Comparison of ENCODE assay signal across 8 cellular contexts in genomic region chr19:52600639-52601024, GRCh38. TPM values are rescaled to one million over a fixed set of nuclear protein-coding genes. Genes with fewer than 3 reads are reported as not detected.
DNase-seq lines count a peak whose midpoint lies in the region; ATAC-seq, FAIRE-seq and TF ChIP-seq lines count a peak whose summit lies in the region.

No MANE protein-coding gene starts in this region.

- peak overlapping the region; percentile 84 to 97 (median 91) for H3K4me2 ChIP-seq in BLaER1 treated with 17β-estradiol and CSF1 and Interleukin-3, amounts not matched to agents 10 nM and 100 nM
- H3K4me2 ChIP-seq in H9 (ENCODE audit: insufficient read depth, insufficient read length, low read length) (peak overlapping the region; percentile 70), H1 (ENCODE audit: insufficient read depth in 1 of 2, low read depth in 2 of 2, low read length in 2 of 2) (peak overlapping the region; percentile 75 to 95)

- peak overlapping the region in 3 of 11 experiments; percentile 73 to 85 (median 77); a peak in 7 of 22 replicates for H3K27ac ChIP-seq in BLaER1 treated with 17β-estradiol and CSF1 and Interleukin-3, amounts not matched to agents 10 nM and 100 nM
- H3K27ac ChIP-seq in H9 (ENCODE audit: insufficient read length, low read depth, low read length) = no peak overlapping the region
- H3K27ac ChIP-seq in SJCRH30 = no peak overlapping the region
- no peak overlapping the region for H3K27ac ChIP-seq in H1 (ENCODE audit: low read depth, low read length)

- CTCF ChIA-PET in H1 (lab: Charles Lee; ENCODE audit: partially characterized antibody) = interaction anchor here (0.6 to 2.3 kb wide), 3 partner anchors 10 to 1839 kb away, joined by 3 to 10 read pairs (median 4); no protein-coding TSS in a partner anchor

- peak overlapping the region; percentile 81 to 89 (median 86); a peak in 21 of 22 replicates for H3K9ac ChIP-seq in BLaER1 treated with 17β-estradiol and CSF1 and Interleukin-3, amounts not matched to agents 10 nM and 100 nM
- H3K9ac ChIP-seq in H9 (ENCODE audit: extremely low read depth, insufficient read length, low read length) = no peak overlapping the region
- no peak overlapping the region for H3K9ac ChIP-seq in H1 (replicated peaks in 1 of 4; ENCODE audit: extremely low read depth in 1 of 4, low read depth in 3 of 4, low read length in 3 of 4)

- H2AK5ac ChIP-seq in H9 (ENCODE audit: insufficient read length, low read length) (no peak overlapping the region), H1 (ENCODE audit: low read depth, low read length) (no peak overlapping the region)

- ATAC-seq in natural killer cell = peak; percentile 16 to 31 (median 16)
- no peak for ATAC-seq in GM19351 (IDR thresholded peaks at IDR 0.05; ENCODE audit: unreplicated experiment)

- no CpG with 5 or more reads among the region's 15 CpGs for WGBS in H9 (ENCODE audit: extremely low coverage, insufficient read length, low lambda C conversion rate)
- WGBS in H1 (ENCODE audit: extremely low coverage in 1 of 2, insufficient coverage in 1 of 2, insufficient read length in 1 of 2, insufficient replicate concordance in 2 of 2, low coverage in 1 of 2, low lambda C conversion rate in 2 of 2, missing lambda C conversion rate in 1 of 2), 2 experiments = 14% methylated on average over 5 of the region's 15 CpGs; no CpG with 5 or more reads in 1 of the 2 experiments

- TF ChIP-seq POLR2A in H1 (IDR thresholded peaks at IDR 0.05; ENCODE audit: control extremely low read depth in 1 of 2, low read depth in 2 of 2, low read length in 2 of 2) = no peak

- H2BK15ac ChIP-seq in H9 (ENCODE audit: low read depth, low read length) (no peak overlapping the region), H1 (ENCODE audit: low read length) (no peak overlapping the region)

- H3K36me3 Mint-ChIP-seq in H9 (ENCODE audit: insufficient read depth in 1 of 3, low read depth in 3 of 3) (peaks cover 23 to 37% (median 26%) of the 10 kb centered on the region in 3 experiments), natural killer cell (peaks cover 18% of the 10 kb centered on the region)

- H2AFZ ChIP-seq in H9 (ENCODE audit: low read length) (no peak overlapping the region), H1 (ENCODE audit: low read length) (no peak overlapping the region)

- H4K5ac ChIP-seq in H9 (ENCODE audit: insufficient read length, low read depth, low read length) (no peak overlapping the region), H1 (ENCODE audit: insufficient read length, low read depth, low read length) (no peak overlapping the region)

- TF ChIP-seq CTCF in H9 (conservative IDR thresholded peaks at IDR 0.05) = no peak
- TF ChIP-seq CTCF in H1 (IDR thresholded peaks at IDR 0.05; ENCODE audit: control extremely low read depth in 1 of 3, insufficient read depth in 1 of 3, low read depth in 1 of 3, low read length in 3 of 3) = no peak
- no peak for TF ChIP-seq CTCF in natural killer cell (IDR thresholded peaks at IDR 0.05)

- H3K23ac ChIP-seq in H9 (ENCODE audit: insufficient read length, low read depth, low read length) (no peak overlapping the region), H1 (ENCODE audit: insufficient read length) (no peak overlapping the region)

- H3K18ac ChIP-seq in H9 (ENCODE audit: insufficient read length, low read depth, low read length) (no peak overlapping the region), H1 (ENCODE audit: extremely low read depth, low read length) (no peak overlapping the region; the same call in 1 of the 2 replicates)

- peak overlapping the region in 1 of 3 experiments; percentile 57; a peak in 1 of 7 replicates for H3K27ac Mint-ChIP-seq in H9
- H3K27ac Mint-ChIP-seq in natural killer cell = peak overlapping the region; percentile 39 to 83

- H2BK20ac ChIP-seq in H9 (ENCODE audit: low read depth, low read length, poor library complexity, severe bottlenecking) (no peak overlapping the region), H1 (ENCODE audit: low read length) (no peak overlapping the region)

- H3K14ac ChIP-seq in H9 (ENCODE audit: insufficient read depth, low read length) = no peak overlapping the region
- H3K14ac ChIP-seq in H1 (ENCODE audit: insufficient read length) = no peak overlapping the region

- no peak overlapping the region for H2BK5ac ChIP-seq in H9 (ENCODE audit: insufficient read length, low read length)
- H2BK5ac ChIP-seq in H1 (ENCODE audit: low read depth, low read length) = no peak overlapping the region

- H2BK120ac ChIP-seq in H9 (ENCODE audit: low read depth, low read length, poor library complexity, severe bottlenecking) = no peak overlapping the region
- H2BK120ac ChIP-seq in H1 (replicated peaks; ENCODE audit: low read depth, low read length) = no peak overlapping the region

- peaks cover 4% of the 10 kb centered on the region for H3K27me3 Mint-ChIP-seq in H9 (ENCODE audit: low read depth)
- no peaks in the 10 kb centered on the region for H3K27me3 Mint-ChIP-seq in natural killer cell (ENCODE audit: low read depth in 2 of 2)

- H3K9me3 ChIP-seq in BLaER1 treated with 17β-estradiol and CSF1 and Interleukin-3, amounts not matched to agents 10 nM and 100 nM (replicated peaks in 1 of 11) = peaks cover 34 to 49% (median 38%) of the 10 kb centered on the region in 11 experiments; a peak in 21 of 22 replicates
- no peaks in the 10 kb centered on the region for H3K9me3 ChIP-seq in H9 (ENCODE audit: control insufficient read depth, low read depth, low read length)
- peaks cover 9% of the 10 kb centered on the region for H3K9me3 ChIP-seq in SJCRH30 (replicated peaks)
- peaks cover 2 to 3% of the 10 kb centered on the region in 2 experiments; a peak in 1 of 4 replicates for H3K9me3 ChIP-seq in H1 (ENCODE audit: insufficient read depth in 2 of 2, low read depth in 1 of 2, low read length in 1 of 2)

- H3K4ac ChIP-seq in H9 (ENCODE audit: low read depth, low read length) (no peak overlapping the region), H1 (replicated peaks; ENCODE audit: insufficient read length, low read depth, low read length) (no peak overlapping the region)

- H3K23me2 ChIP-seq in H9 (ENCODE audit: insufficient read length, low read depth, low read length, poor library complexity, severe bottlenecking) (peaks cover 9% of the 10 kb centered on the region), H1 (ENCODE audit: low read depth, low read length) (peaks cover 10% of the 10 kb centered on the region)

- H3K9me3 Mint-ChIP-seq in H9 (peaks cover 0 to 8% of the 10 kb centered on the region in 2 experiments; a peak in 3 of 5 replicates), natural killer cell (peaks cover 0 to 4% of the 10 kb centered on the region in 2 donors)

- peak overlapping the region; percentile 71 to 95 (median 83) for H3K4me3 ChIP-seq in BLaER1 treated with 17β-estradiol and CSF1 and Interleukin-3, amounts not matched to agents 10 nM and 100 nM
- H3K4me3 ChIP-seq in SJCRH30 (peak overlapping the region; percentile 72), H1 (ENCODE audit: extremely low read depth in 1 of 4, insufficient read depth in 2 of 4, low read depth in 3 of 4, low read length in 4 of 4) (peak overlapping the region; percentile 27 to 91 (median 59); a peak in 7 of 8 replicates)

- no peaks in the 10 kb centered on the region for H3K79me1 ChIP-seq in H9 (ENCODE audit: insufficient read depth, low read depth, low read length, poor library complexity, severe bottlenecking)
- no peaks in the 10 kb centered on the region; the same call in 1 of the 2 replicates for H3K79me1 ChIP-seq in H1 (ENCODE audit: low read depth, low read length)

- intact Hi-C loops in natural killer cell (cut with micrococcal nuclease) = loop anchor here (2.0 to 5.0 kb wide), 2 partner anchors 30 to 73 kb away; partner anchors contain the start of genes ZNF701 and ZNF808

- FAIRE-seq in H1 (lab: Jason Lieb, UNC) = no peak

- POLR2A ChIA-PET in H1 (lab: Charles Lee; ENCODE audit: partially characterized antibody) = no interaction called here

- H3K79me2 ChIP-seq in H9 (ENCODE audit: insufficient read depth, low read length) (no peaks in the 10 kb centered on the region), H1 (ENCODE audit: control insufficient read depth in 1 of 2, insufficient read depth in 2 of 2, low read length in 2 of 2) (no peaks in the 10 kb centered on the region)

- H3K36me3 ChIP-seq in BLaER1 treated with 17β-estradiol and CSF1 and Interleukin-3, amounts not matched to agents 10 nM and 100 nM = peaks cover 37 to 69% (median 50%) of the 10 kb centered on the region in 11 experiments
- H3K36me3 ChIP-seq in SJCRH30 = peaks cover 11% of the 10 kb centered on the region
- peaks cover 0 to 15% (median 11%) of the 10 kb centered on the region in 4 experiments; a peak in 6 of 8 replicates for H3K36me3 ChIP-seq in H1 (ENCODE audit: control insufficient read depth in 2 of 4, insufficient read depth in 4 of 4, low read length in 3 of 4)

- DNase-seq in H9 = no peak
- DNase-seq in SJCRH30 = peak in 1 of 2 experiments; percentile 46
- DNase-seq in H1 (ENCODE audit: low read depth in 1 of 2, low spot score in 2 of 2) = no peak
- peak; percentile 17 for DNase-seq in natural killer cell
- no peak for DNase-seq in NCI-H2196 (lab: John Stamatoyannopoulos, UW; ENCODE audit: unreplicated experiment)
- no peak for DNase-seq in stimulated activated CD4-positive, alpha-beta T cell treated with anti-CD3 and anti-CD28 coated beads, Interleukin-4, amount 100 ng/mL, for 24 hours

- no peak overlapping the region for H3K56ac ChIP-seq in H9 (ENCODE audit: insufficient read length, low read depth, low read length)
- no peak overlapping the region for H3K56ac ChIP-seq in H1 (replicated peaks; ENCODE audit: insufficient read length, low read depth, low read length)

- H3K4me3 Mint-ChIP-seq in H9 (peak overlapping the region; percentile 72 to 83), natural killer cell (peak overlapping the region; percentile 96)

- H3K4me1 Mint-ChIP-seq in H9 (peaks cover 12 to 18% of the 10 kb centered on the region in 2 experiments), natural killer cell (peaks cover 12 to 22% of the 10 kb centered on the region in 2 donors)

- H3T11ph ChIP-seq in H9 (ENCODE audit: low read length) = no peak overlapping the region

- TF ChIP-seq RAD21 in H1 (IDR thresholded peaks at IDR 0.05 in 1 of 2, conservative IDR thresholded peaks at IDR 0.05 in 1 of 2; ENCODE audit: low read depth in 2 of 2, low read length in 2 of 2) = no peak

- H4K91ac ChIP-seq in H9 (ENCODE audit: insufficient read length, low read depth, low read length) (no peak overlapping the region), H1 (replicated peaks; ENCODE audit: insufficient read length, low read length) (no peak overlapping the region)

- H3K27me3 ChIP-seq in BLaER1 treated with 17β-estradiol and CSF1 and Interleukin-3, amounts not matched to agents 10 nM and 100 nM = no peaks in the 10 kb centered on the region
- H3K27me3 ChIP-seq in H9 (ENCODE audit: insufficient read depth, low read length) (no peaks in the 10 kb centered on the region; the same call in 1 of the 2 replicates), SJCRH30 (no peaks in the 10 kb centered on the region), H1 (replicated peaks in 1 of 4; ENCODE audit: control insufficient read depth in 3 of 4, extremely low read depth in 1 of 4, insufficient read depth in 3 of 4, low read length in 3 of 4) (peaks cover 0 to 3% (median under 1%) of the 10 kb centered on the region in 4 experiments; a peak in 3 of 7 replicates)

- H3K4me1 ChIP-seq in BLaER1 treated with 17β-estradiol and CSF1 and Interleukin-3, amounts not matched to agents 10 nM and 100 nM = peaks cover 17 to 28% (median 22%) of the 10 kb centered on the region in 10 experiments
- H3K4me1 ChIP-seq in H9 (ENCODE audit: insufficient read depth, low read length) (no peaks in the 10 kb centered on the region), SJCRH30 (no peaks in the 10 kb centered on the region), H1 (replicated peaks in 1 of 4; ENCODE audit: control insufficient read depth in 3 of 4, insufficient read depth in 4 of 4, low read length in 3 of 4) (no peaks in the 10 kb centered on the region; a peak in 3 of 7 replicates)

- H4K20me1 ChIP-seq in BLaER1 treated with 17β-estradiol and CSF1 and Interleukin-3, amounts not matched to agents 10 nM and 100 nM = peaks cover 0 to 21% (median 8%) of the 10 kb centered on the region in 11 experiments; a peak in 7 of 22 replicates
- no peaks in the 10 kb centered on the region for H4K20me1 ChIP-seq in H9 (ENCODE audit: control insufficient read depth, insufficient read depth, insufficient read length)
- H4K20me1 ChIP-seq in H1 (replicated peaks in 1 of 2; ENCODE audit: control insufficient read depth in 1 of 2, insufficient read depth in 2 of 2, low read length in 2 of 2) = no peaks in the 10 kb centered on the region

- TF ChIP-seq EP300 in H1 (IDR thresholded peaks at IDR 0.05; ENCODE audit: borderline replicate concordance in 1 of 2, low read depth in 2 of 2, low read length in 2 of 2) = no peak

- H4K8ac ChIP-seq in H9 (replicated peaks; ENCODE audit: insufficient read length, low read depth, low read length) (no peak overlapping the region), H1 (ENCODE audit: extremely low read depth, insufficient read depth, low read length) (no peak overlapping the region)

- H2BK12ac ChIP-seq in H9 (ENCODE audit: insufficient read length, low read depth, low read length) (no peak overlapping the region), H1 (ENCODE audit: low read depth, low read length) (0 out of 2 replicates have a peak overlapping the region, but pooled peaks have one; percentile 29)

RNA-seq across cellular contexts. Expression of gene ZNF701, which starts 30.5 kb away (rescaled TPM):
- total RNA-seq in H9 (2021) (23.7 and 24.4 TPM in 2 replicates), natural killer cell (10 to 100 TPM; 27.4 to 41.2 (median 28.4) TPM)
- total RNA-seq in SJCRH30 (2014; rRNA removed; shearing (Covaris generic)) = 13.7 and 14.8 TPM in 2 replicates
- 16.5 and 18.7 TPM in 2 replicates for total RNA-seq in H1 (2021; fragmentation: NEBNext Ultra II Directional; extraction: Animal tissue kit (Norgen Biotek cat#: 25700))
- polyA plus RNA-seq in H1 (2011; rRNA removed) = 4.9 and 5.2 TPM in 2 replicates
- 6.5 TPM for polyA plus RNA-seq in H1 (2011; cell fraction: cytosol; rRNA removed)
- polyA plus RNA-seq in H1 (2011; cell fraction: nucleus; rRNA removed) = 7.0 TPM
- polyA plus RNA-seq in H1 (2012, experiment 1 of 2) = 5.2 to 10.5 TPM (median 6.4 TPM) in 4 replicates
- 0.68 TPM for polyA plus RNA-seq in H1 (2012, experiment 2 of 2)
- polyA plus RNA-seq in H1 (2013, experiment 1 of 2) = 9.3 TPM
- 8.7 TPM for polyA plus RNA-seq in H1 (2013, experiment 2 of 2)
- 25.5 and 25.7 TPM in 2 replicates for polyA minus RNA-seq in H1 (2011; rRNA and poly(A)+ RNA removed)
- polyA minus RNA-seq in H1 (2011; cell fraction: cytosol; rRNA and poly(A)+ RNA removed) = 10.3 TPM
- polyA minus RNA-seq in H1 (2011; cell fraction: nucleus; rRNA and poly(A)+ RNA removed) = 23.5 TPM

RNA-seq across cellular contexts. Expression of gene ZNF83, which starts 37.5 kb away (rescaled TPM):
- total RNA-seq in H9 (2021) = 28.7 and 31.6 TPM in 2 replicates
- total RNA-seq in SJCRH30 (2014; rRNA removed; shearing (Covaris generic)) = 32.7 and 47.0 TPM in 2 replicates
- 19.4 and 19.7 TPM in 2 replicates for total RNA-seq in H1 (2021; fragmentation: NEBNext Ultra II Directional; extraction: Animal tissue kit (Norgen Biotek cat#: 25700))
- polyA plus RNA-seq in H1 (2011; rRNA removed) = 9.8 and 13.2 TPM in 2 replicates
- polyA plus RNA-seq in H1 (2011; cell fraction: cytosol; rRNA removed) = 15.5 TPM
- polyA plus RNA-seq in H1 (2011; cell fraction: nucleus; rRNA removed) = 17.9 TPM
- polyA plus RNA-seq in H1 (2012, experiment 1 of 2) = 12.7 to 20.3 TPM (median 15.5 TPM) in 4 replicates
- 0.92 TPM for polyA plus RNA-seq in H1 (2012, experiment 2 of 2)
- 21.9 TPM for polyA plus RNA-seq in H1 (2013, experiment 1 of 2)
- 18.9 TPM for polyA plus RNA-seq in H1 (2013, experiment 2 of 2)
- 19.4 and 23.9 TPM in 2 replicates for polyA minus RNA-seq in H1 (2011; rRNA and poly(A)+ RNA removed)
- polyA minus RNA-seq in H1 (2011; cell fraction: cytosol; rRNA and poly(A)+ RNA removed) = 7.3 TPM
- 33.9 TPM for polyA minus RNA-seq in H1 (2011; cell fraction: nucleus; rRNA and poly(A)+ RNA removed)
- 100 to 1,000 TPM in 1 of 3 donors, 10 to 100 TPM in 2; 46.8 to 114 (median 96.9) TPM for total RNA-seq in natural killer cell

Comparison
In these comparisons a context has a peak if more than half of its experiments do, and no peak if none do; other contexts are left out.
1. H3K9ac ChIP-seq: peak in BLaER1 treated with 17β-estradiol and CSF1 and Interleukin-3, amounts not matched to agents 10 nM and 100 nM (11 of 11); none in H9 (single experiment) and H1 (0 of 4).
2. Peak in every context shown above with its lines, with median percentiles within 50 percentile points of each other: H3K4me2 ChIP-seq and H3K4me3 ChIP-seq.